8 cellular contexts compared by ENCODE assay signal in genomic region chr13:90868321-90868920, GRCh38.
DNase-seq lines count a peak whose midpoint lies in the region; ATAC-seq and TF ChIP-seq lines count a peak whose summit lies in the region.

No MANE protein-coding gene starts in this region.

- intact Hi-C loops in heart right ventricle (cut with DNase I) (loop anchor here in 3 of 10 donors (5.0 to 10.0 kb wide), 4 partner anchors 504 to 916 kb away; no protein-coding TSS in a partner anchor), Right ventricle myocardium superior (cut with DNase I) (no loop called here), head of caudate nucleus (cut with DNase I) (no loop called here), uterus (cut with DNase I; ENCODE audit: low total_unique reads) (no loop called here)

- H3K27me3 ChIP-seq in heart right ventricle (no peaks in the 10 kb centered on the region), uterus (no peaks in the 10 kb centered on the region)

- peak; percentile 17 to 71 (median 63) for TF ChIP-seq CTCF in heart right ventricle (IDR thresholded peaks at IDR 0.05)
- TF ChIP-seq CTCF in uterus (IDR thresholded peaks at IDR 0.05): peak in 3 of 4 experiments; percentile 6 to 13 (median 12)

- H3K4me3 ChIP-seq in heart right ventricle: no peak overlapping the region
- no peak overlapping the region for H3K4me3 ChIP-seq in uterus

- no peaks in the 10 kb centered on the region for H3K4me1 ChIP-seq in heart right ventricle
- H3K4me1 ChIP-seq in uterus: no peaks in the 10 kb centered on the region

- 61 to 66% methylated on average over 2 of the region's 2 CpGs for WGBS in heart right ventricle, 2 donors

- no peaks in the 10 kb centered on the region for H3K36me3 ChIP-seq in heart right ventricle
- no peaks in the 10 kb centered on the region for H3K36me3 ChIP-seq in uterus

- H3K27ac ChIP-seq in heart right ventricle (no peak overlapping the region), uterus (no peak overlapping the region)

- DNase-seq in heart right ventricle (no peak), Right ventricle myocardium superior (no peak), SHP77 treated with DMSO at 0.1 percent for 48 hours (lab: John Stamatoyannopoulos, UW) (peak; percentile 23), head of caudate nucleus (peak in 28 of 42 donors; percentile 7 to 74 (median 46)), uterus (no peak), activated gamma-delta T cell (lab: John Stamatoyannopoulos, UW) (no peak)

- ATAC-seq in heart right ventricle: no peak
- ATAC-seq in Right ventricle myocardium superior (ENCODE audit: poor library complexity): no peak
- ATAC-seq in HG03469 (IDR thresholded peaks at IDR 0.05; ENCODE audit: unreplicated experiment): no peak
- no peak for ATAC-seq in HG03159 (IDR thresholded peaks at IDR 0.05; ENCODE audit: unreplicated experiment)

- H3K9me3 ChIP-seq in heart right ventricle: peaks cover 0 to 4% (median 0%) of the 10 kb centered on the region in 11 donors
- H3K9me3 ChIP-seq in uterus: no peaks in the 10 kb centered on the region

- TF ChIP-seq POLR2A in uterus (IDR thresholded peaks at IDR 0.05): no peak

Comparison
In these comparisons a context has a peak if more than half of its experiments do, and no peak if none do; other contexts are left out.
1. DNase-seq: peak in SHP77 treated with DMSO at 0.1 percent for 48 hours (single experiment) and head of caudate nucleus (28 of 42); none in heart right ventricle (0 of 2), Right ventricle myocardium superior (single experiment), uterus (0 of 2) and activated gamma-delta T cell (single experiment).